14 cellular contexts compared by ENCODE assay signal in the genomic region with DNA sequence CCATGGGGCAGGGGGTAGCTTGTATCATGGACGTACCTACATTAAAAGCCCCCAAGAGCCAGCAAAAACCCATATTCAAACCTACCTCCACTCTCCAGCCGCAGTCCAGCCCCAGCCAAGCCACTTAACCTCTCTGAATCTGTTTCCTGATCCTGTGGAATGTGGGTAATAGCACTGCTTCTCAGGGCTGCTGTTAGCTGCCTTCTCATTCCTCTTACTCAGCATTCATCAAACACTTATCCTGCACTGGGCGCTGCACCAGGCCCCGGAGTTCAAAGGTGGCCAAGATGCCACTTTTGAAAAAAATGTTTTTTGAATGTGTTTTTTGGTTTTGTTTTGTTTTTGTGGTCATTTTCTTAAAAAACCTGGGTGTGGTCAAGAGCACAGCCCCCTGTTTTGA.
DNase-seq lines count a peak whose midpoint lies in the region; ATAC-seq and TF ChIP-seq lines count a peak whose summit lies in the region.
"Had no signal": no experiment of that assay in that cellular context is flagged by ENCODE, and none has a peak within 500 bp of the region (broad histone marks: within the 10 kb centered on the region; RNA-seq: fewer than 3 reads in every experiment).

No MANE protein-coding gene starts in this region.

- H3K4me1 ChIP-seq in cardiac muscle cell (ENCODE audit: low read depth) (peaks cover 10% of the 10 kb centered on the region), upper lobe of left lung (peaks cover 14 to 39% (median 26%) of the 10 kb centered on the region in 4 donors)
- H3K4me1 ChIP-seq: BE2C, psoas muscle had no signal

- H3K27ac Mint-ChIP-seq in activated CD8-positive, alpha-beta T cell treated with anti-CD3 and anti-CD28 coated beads for 36 hours: peak overlapping the region; percentile 85
- H3K27ac Mint-ChIP-seq: WTC11 had no signal

- H3K27me3 ChIP-seq in cardiac muscle cell (no peaks in the 10 kb centered on the region), upper lobe of left lung (no peaks in the 10 kb centered on the region)
- H3K27me3 ChIP-seq: BE2C had no signal

- peak overlapping the region; percentile 73 for H3K27ac ChIP-seq in cardiac muscle cell
- H3K27ac ChIP-seq in upper lobe of left lung: peak overlapping the region in 1 of 4 donors; percentile 23
- H3K27ac ChIP-seq: HL-60, psoas muscle had no signal

- no peak for TF ChIP-seq CTCF in cardiac muscle cell (IDR thresholded peaks at IDR 0.05; ENCODE audit: low read depth, low read length)
- TF ChIP-seq CTCF in activated CD8-positive, alpha-beta T cell treated with anti-CD3 and anti-CD28 coated beads for 36 hours (IDR thresholded peaks at IDR 0.05): no peak
- no peak for TF ChIP-seq CTCF in fibroblast of the aortic adventitia (IDR thresholded peaks at IDR 0.05; ENCODE audit: insufficient read depth, low read length)
- TF ChIP-seq CTCF in upper lobe of left lung (IDR thresholded peaks at IDR 0.05): no peak

- H3K4me3 ChIP-seq in cardiac muscle cell: no peak overlapping the region
- no peak overlapping the region for H3K4me3 ChIP-seq in fibroblast of the aortic adventitia (ENCODE audit: low read depth, low read length)
- H3K4me3 ChIP-seq in upper lobe of left lung: no peak overlapping the region
- H3K4me3 ChIP-seq: psoas muscle had no signal

- no peak overlapping the region for H3K4me3 Mint-ChIP-seq in activated CD8-positive, alpha-beta T cell treated with anti-CD3 and anti-CD28 coated beads for 36 hours
- H3K4me3 Mint-ChIP-seq: WTC11 had no signal

- POLR2A ChIA-PET in activated CD8-positive, alpha-beta T cell treated with anti-CD3 and anti-CD28 coated beads for 36 hours (lab: Charles Lee): interaction anchor here (1.0 to 1.5 kb wide), 2 partner anchors 10 to 12 kb away, joined by 3 read pairs; no protein-coding TSS in a partner anchor

- intact Hi-C loops in cardiac septum (cut with DNase I): no loop called here
- intact Hi-C loops in activated CD8-positive, alpha-beta T cell treated with anti-CD3 and anti-CD28 coated beads for 36 hours (cut with micrococcal nuclease): no loop called here

- TF ChIP-seq EP300 in upper lobe of left lung (IDR thresholded peaks at IDR 0.05): no peak

- DNase-seq in cardiac muscle cell (ENCODE audit: low read depth in 1 of 2, low spot score in 1 of 2) (peak in 1 of 2 donors; percentile 50), cardiac septum (ENCODE audit: low spot score) (no peak), fibroblast of the aortic adventitia (ENCODE audit: low read depth) (peak; percentile 46), upper lobe of left lung (peak in 1 of 2 donors; percentile 62), OCI-M1 (lab: John Stamatoyannopoulos, UW) (no peak), NCI-H1105 (lab: John Stamatoyannopoulos, UW) (no peak), RPMI8226 (no peak)
- DNase-seq in activated CD8-positive, alpha-beta T cell treated with anti-CD3 and anti-CD28 coated beads for 36 hours: no peak
- DNase-seq: BE2C; NCI-H2171 treated with DMSO at 0.1 percent for 48 hours; stimulated activated CD4-positive, alpha-beta T cell treated with anti-CD3 and anti-CD28 coated beads, Interleukin-2, amount 100 ng/mL, for 24 hours had no signal

- peaks cover 51% of the 10 kb centered on the region for H3K4me1 Mint-ChIP-seq in activated CD8-positive, alpha-beta T cell treated with anti-CD3 and anti-CD28 coated beads for 36 hours (ENCODE audit: low read depth)

- peaks cover 12% of the 10 kb centered on the region for H3K36me3 Mint-ChIP-seq in activated CD8-positive, alpha-beta T cell treated with anti-CD3 and anti-CD28 coated beads for 36 hours (ENCODE audit: low read depth)

- H3K27me3 Mint-ChIP-seq in activated CD8-positive, alpha-beta T cell treated with anti-CD3 and anti-CD28 coated beads for 36 hours: no peaks in the 10 kb centered on the region

- no peaks in the 10 kb centered on the region for H3K36me3 ChIP-seq in cardiac muscle cell
- no peaks in the 10 kb centered on the region for H3K36me3 ChIP-seq in upper lobe of left lung
- H3K36me3 ChIP-seq: BE2C had no signal

- CTCF ChIA-PET in activated CD8-positive, alpha-beta T cell treated with anti-CD3 and anti-CD28 coated beads for 36 hours (lab: Charles Lee): interaction anchor here (1.2 to 2.0 kb wide), 4 partner anchors 9 to 312 kb away, joined by 3 to 8 read pairs (median 4); no protein-coding TSS in a partner anchor

- peaks cover 4% of the 10 kb centered on the region for H3K9me3 Mint-ChIP-seq in activated CD8-positive, alpha-beta T cell treated with anti-CD3 and anti-CD28 coated beads for 36 hours

- TF ChIP-seq POLR2A in upper lobe of left lung (IDR thresholded peaks at IDR 0.05): no peak

- 54 to 65% methylated on average over 4 of the region's 4 CpGs for WGBS in upper lobe of left lung, 2 donors

- H3K9me3 ChIP-seq in cardiac muscle cell (ENCODE audit: low read depth) (no peaks in the 10 kb centered on the region), upper lobe of left lung (no peaks in the 10 kb centered on the region)
- H3K9me3 ChIP-seq: BE2C had no signal

- ATAC-seq in activated CD8-positive, alpha-beta T cell treated with anti-CD3 and anti-CD28 coated beads for 36 hours: no peak
- ATAC-seq in upper lobe of left lung (ENCODE audit: low FRiP score in 2 of 2): peak; percentile 27 to 76
- ATAC-seq: WTC11 had no signal
